25 cellular contexts compared by ENCODE assay signal in genomic region chr15:57872281-57873010, GRCh38.
"Had no signal": no experiment of that assay in that cellular context is flagged by ENCODE, and none has a peak within 500 bp of the region (broad histone marks: within the 10 kb centered on the region; RNA-seq: fewer than 3 reads in every experiment).

No MANE protein-coding gene starts in this region.

- H3K27me3 ChIP-seq: ascending aorta, body of pancreas, MG63 had no signal

- H3K9ac ChIP-seq: KMS-11 had no signal

- H3K4me2 ChIP-seq: KMS-11 had no signal

- H3K9me3 ChIP-seq: ascending aorta, body of pancreas had no signal

- H3K36me3 ChIP-seq: ascending aorta, MG63 had no signal

- H3K4me3 ChIP-seq: ascending aorta, body of pancreas, MG63 had no signal

- DNase-seq: activated B cell treated with CpG ODN at 0.5 μM for 24 hours; activated CD4-positive, alpha-beta T cell treated with anti-CD3 and anti-CD28 coated beads for 1 hour; activated CD4-positive, alpha-beta T cell treated with anti-CD3 and anti-CD28 coated beads, Interleukin-2, amount 10 ng/mL, durations not matched to agents 24 days and 14 days; activated CD4-positive, alpha-beta T cell treated with anti-CD3 and anti-CD28 coated beads, Interleukin-2, amount 50 U/mL, for 48 hours; activated CD8-positive, alpha-beta memory T cell treated with anti-CD3 and anti-CD28 coated beads, Interleukin-2, amount 10 ng/mL, durations not matched to agents 7 days and 5 days; activated effector memory CD4-positive, alpha-beta T cell treated with Interleukin-2 at 50 U/mL for 16 hours; activated naive CD4-positive, alpha-beta T cell; activated T-cell treated with anti-CD3 and anti-CD28 coated beads, Interleukin-2, amount 50 U/mL, for 24 hours; body of pancreas; cerebellar nuclear complex; MG63; MV-4-11; NCI-H1092 treated with DMSO at 0.1 percent for 48 hours; NCI-H1417 treated with DMSO at 0.1 percent for 48 hours; NCI-H1694; NCI-H2029; NCI-H2107; NCI-H446; NCI-H524; PC-3; SIG-M5; T-helper 17 cell; T-helper 9 cell had no signal

- H3K27ac ChIP-seq: ascending aorta, body of pancreas, KMS-11 had no signal

- H3K4me1 ChIP-seq: ascending aorta, body of pancreas had no signal

- ATAC-seq: activated CD8-positive, alpha-beta memory T cell treated with anti-CD3 and anti-CD28 coated beads, Interleukin-2, amount 10 ng/mL, durations not matched to agents 7 days and 5 days; body of pancreas; T-helper 17 cell had no signal
